8 cellular contexts compared by ENCODE assay signal in genomic region chr13:72565893-72566292, GRCh38.
A peak's percentile ranks its signal among the peaks of the same experiment; 100 is the strongest.
DNase-seq lines count a peak whose midpoint lies in the region; ATAC-seq and TF ChIP-seq lines count a peak whose summit lies in the region.

No MANE protein-coding gene starts in this region.

- H4K20me1 ChIP-seq in DOHH2 (ENCODE audit: control insufficient read depth, insufficient read depth, low read depth, low read length) = no peaks in the 10 kb centered on the region

- H3K4me1 ChIP-seq in DOHH2 (ENCODE audit: control insufficient read depth, low read length) = no peaks in the 10 kb centered on the region
- H3K4me1 ChIP-seq in Peyer's patch = no peaks in the 10 kb centered on the region
- H3K4me1 ChIP-seq in thoracic aorta (ENCODE audit: control insufficient read depth in 1 of 2, low read depth in 2 of 2) = no peaks in the 10 kb centered on the region

- no peak overlapping the region for H3K4me2 ChIP-seq in DOHH2 (ENCODE audit: low read length)

- H3K27ac ChIP-seq in DOHH2 (ENCODE audit: low read depth, low read length) = no peak overlapping the region
- H3K27ac ChIP-seq in Peyer's patch = no peak overlapping the region
- no peak overlapping the region for H3K27ac ChIP-seq in thoracic aorta

- H3K9me3 ChIP-seq in DOHH2 (ENCODE audit: control insufficient read depth, insufficient read depth, low read length) = no peaks in the 10 kb centered on the region
- H3K9me3 ChIP-seq in Peyer's patch = no peaks in the 10 kb centered on the region
- H3K9me3 ChIP-seq in thoracic aorta = no peaks in the 10 kb centered on the region

- H3K27me3 ChIP-seq in DOHH2 (ENCODE audit: control insufficient read depth, low read length) (no peaks in the 10 kb centered on the region), Peyer's patch (no peaks in the 10 kb centered on the region), thoracic aorta (replicated peaks; ENCODE audit: insufficient read depth) (no peaks in the 10 kb centered on the region)

- TF ChIP-seq CTCF in DOHH2 (IDR thresholded peaks at IDR 0.05; ENCODE audit: low read depth, low read length, poor library complexity, severe bottlenecking) (peak; percentile 56), Peyer's patch (IDR thresholded peaks at IDR 0.05) (peak in 4 of 6 experiments; percentile 36 to 52 (median 50)), fibroblast of pulmonary artery (IDR thresholded peaks at IDR 0.05; ENCODE audit: low read length, missing control alignments) (peak; percentile 66), thoracic aorta (IDR thresholded peaks at IDR 0.05) (peak; percentile 31)

- no peaks in the 10 kb centered on the region for H3K9me2 ChIP-seq in DOHH2 (replicated peaks; ENCODE audit: control insufficient read depth, low read length)

- ATAC-seq in HG03520 (IDR thresholded peaks at IDR 0.05; ENCODE audit: unreplicated experiment) (peak; percentile 51), thoracic aorta (ENCODE audit: insufficient number of reproducible peaks, low FRiP score, low read depth) (no peak), GM19397 (IDR thresholded peaks at IDR 0.05; ENCODE audit: unreplicated experiment) (no peak), GM18520 (IDR thresholded peaks at IDR 0.05; ENCODE audit: unreplicated experiment) (no peak)

- no peak for DNase-seq in Peyer's patch
- peak; percentile 49 for DNase-seq in fibroblast of pulmonary artery (ENCODE audit: low read depth)
- no peak for DNase-seq in thoracic aorta (ENCODE audit: low spot score)
- no peak for DNase-seq in GM19238 (ENCODE audit: insufficient read length, low spot score)

- TF ChIP-seq POLR2A in Peyer's patch (IDR thresholded peaks at IDR 0.05) = no peak

- H3K36me3 ChIP-seq in DOHH2 (ENCODE audit: control insufficient read depth, low read length) = no peaks in the 10 kb centered on the region
- H3K36me3 ChIP-seq in Peyer's patch = no peaks in the 10 kb centered on the region
- H3K36me3 ChIP-seq in thoracic aorta = no peaks in the 10 kb centered on the region

- H3K4me3 ChIP-seq in DOHH2 (ENCODE audit: low read length) = no peak overlapping the region
- H3K4me3 ChIP-seq in Peyer's patch = no peak overlapping the region
- H3K4me3 ChIP-seq in fibroblast of pulmonary artery (replicated peaks; ENCODE audit: low read depth, low read length) = no peak overlapping the region
- H3K4me3 ChIP-seq in thoracic aorta = no peak overlapping the region

- H3F3A ChIP-seq in DOHH2 (ENCODE audit: control insufficient read depth, insufficient read depth) = no peaks in the 10 kb centered on the region

- no peaks in the 10 kb centered on the region for H3K79me2 ChIP-seq in DOHH2 (ENCODE audit: control insufficient read depth, low read length)
